In genomic region chr1:200035956-200036615, GRCh38 we compare ENCODE assay signal across 1 cellular context.
TF ChIP-seq lines count a peak whose summit lies in the region.

No MANE protein-coding gene starts in this region.

TF ChIP-seq in SK-N-SH treated with all-trans-retinoic acid at 6 μM for 48 hours, 23 proteins besides CTCF, POLR2A, EP300 and RAD21 (continued from another document):
- TF ChIP-seq ZNF70 (CRISPR knock-in tag; IDR thresholded peaks at IDR 0.05) (no peak), BACH2 (CRISPR knock-in tag; IDR thresholded peaks at IDR 0.05; ENCODE audit: borderline replicate concordance) (no peak), PPARA (CRISPR knock-in tag; IDR thresholded peaks at IDR 0.05; ENCODE audit: borderline replicate concordance) (no peak), ZNF8 (CRISPR knock-in tag; IDR thresholded peaks at IDR 0.05) (no peak), CSRNP3 (CRISPR knock-in tag; IDR thresholded peaks at IDR 0.05) (no peak), ZFP3 (CRISPR knock-in tag; IDR thresholded peaks at IDR 0.05) (no peak), CREB5 (CRISPR knock-in tag; IDR thresholded peaks at IDR 0.05; ENCODE audit: low read depth) (no peak), ISL1 (CRISPR knock-in tag; IDR thresholded peaks at IDR 0.05) (no peak), GLIS3 (CRISPR knock-in tag; IDR thresholded peaks at IDR 0.05) (no peak), ESRRG (CRISPR knock-in tag; IDR thresholded peaks at IDR 0.05) (no peak), TCF4 (CRISPR knock-in tag; IDR thresholded peaks at IDR 0.05; ENCODE audit: borderline replicate concordance) (no peak), ARNTL (CRISPR knock-in tag; IDR thresholded peaks at IDR 0.05; ENCODE audit: borderline replicate concordance, low read depth) (no peak), TOX (CRISPR knock-in tag; IDR thresholded peaks at IDR 0.05; ENCODE audit: borderline replicate concordance) (no peak), RARB (CRISPR knock-in tag; IDR thresholded peaks at IDR 0.05) (no peak), ZC3H10 (CRISPR knock-in tag; IDR thresholded peaks at IDR 0.05) (no peak), POU6F1 (CRISPR knock-in tag; IDR thresholded peaks at IDR 0.05; ENCODE audit: borderline replicate concordance, low read depth) (no peak), OSR1 (CRISPR knock-in tag; IDR thresholded peaks at IDR 0.05) (no peak), ZNF565 (CRISPR knock-in tag; conservative IDR thresholded peaks at IDR 0.05; ENCODE audit: low read depth) (no peak), ZFP30 (CRISPR knock-in tag; IDR thresholded peaks at IDR 0.05) (no peak)
